In the genomic region with DNA sequence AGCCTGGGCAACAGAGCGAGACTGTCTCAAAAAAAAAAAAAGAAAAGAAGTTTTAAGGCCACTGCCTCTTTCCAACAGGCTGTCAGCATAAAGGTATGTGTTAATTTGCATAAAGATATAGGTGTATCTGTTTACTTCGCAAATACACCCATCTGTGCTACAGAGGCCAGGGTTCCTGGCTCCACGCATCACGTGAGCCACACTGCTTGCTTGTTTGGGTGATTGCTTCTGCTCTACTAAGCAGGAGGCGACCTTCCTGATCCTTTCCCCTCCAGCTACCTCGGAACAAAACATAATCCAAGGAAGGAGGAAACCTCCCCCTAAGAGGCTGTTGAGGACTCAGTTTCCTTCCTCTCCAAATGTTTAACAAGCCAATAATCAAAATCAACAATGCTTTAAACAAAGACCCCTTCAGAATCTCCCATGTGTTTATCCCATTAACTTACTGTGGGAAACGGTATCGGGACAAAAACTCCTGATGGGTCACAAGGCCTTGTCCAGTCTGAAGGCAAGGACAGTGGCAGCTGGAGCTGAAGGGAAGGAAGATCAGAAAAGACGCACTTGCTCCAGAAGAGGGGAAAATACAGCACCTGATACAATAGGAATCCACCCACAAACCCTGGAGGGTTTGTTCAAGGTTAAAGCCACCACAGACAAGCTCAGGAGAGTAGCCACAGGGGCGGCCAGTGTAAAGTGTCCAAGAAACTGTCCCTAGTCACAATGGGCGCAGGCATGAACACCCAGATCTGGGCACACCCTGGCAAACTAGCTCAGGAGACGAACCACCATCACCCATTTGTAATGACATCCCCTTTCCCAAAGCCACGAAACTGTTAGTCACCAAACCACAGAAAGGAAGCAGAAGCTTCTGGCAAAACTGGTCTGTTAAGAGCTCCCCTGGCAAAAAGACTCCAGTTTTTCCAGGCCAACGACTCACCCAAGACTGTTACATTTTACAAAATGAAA, we compare ENCODE assay signal across 1 cellular context.
TF ChIP-seq lines count a peak whose summit lies in the region.

No MANE protein-coding gene starts in this region.

TF ChIP-seq in HEK293, 187 proteins besides CTCF, POLR2A, EP300 and RAD21 (continued from another document):
- TF ChIP-seq, protein P1, sequence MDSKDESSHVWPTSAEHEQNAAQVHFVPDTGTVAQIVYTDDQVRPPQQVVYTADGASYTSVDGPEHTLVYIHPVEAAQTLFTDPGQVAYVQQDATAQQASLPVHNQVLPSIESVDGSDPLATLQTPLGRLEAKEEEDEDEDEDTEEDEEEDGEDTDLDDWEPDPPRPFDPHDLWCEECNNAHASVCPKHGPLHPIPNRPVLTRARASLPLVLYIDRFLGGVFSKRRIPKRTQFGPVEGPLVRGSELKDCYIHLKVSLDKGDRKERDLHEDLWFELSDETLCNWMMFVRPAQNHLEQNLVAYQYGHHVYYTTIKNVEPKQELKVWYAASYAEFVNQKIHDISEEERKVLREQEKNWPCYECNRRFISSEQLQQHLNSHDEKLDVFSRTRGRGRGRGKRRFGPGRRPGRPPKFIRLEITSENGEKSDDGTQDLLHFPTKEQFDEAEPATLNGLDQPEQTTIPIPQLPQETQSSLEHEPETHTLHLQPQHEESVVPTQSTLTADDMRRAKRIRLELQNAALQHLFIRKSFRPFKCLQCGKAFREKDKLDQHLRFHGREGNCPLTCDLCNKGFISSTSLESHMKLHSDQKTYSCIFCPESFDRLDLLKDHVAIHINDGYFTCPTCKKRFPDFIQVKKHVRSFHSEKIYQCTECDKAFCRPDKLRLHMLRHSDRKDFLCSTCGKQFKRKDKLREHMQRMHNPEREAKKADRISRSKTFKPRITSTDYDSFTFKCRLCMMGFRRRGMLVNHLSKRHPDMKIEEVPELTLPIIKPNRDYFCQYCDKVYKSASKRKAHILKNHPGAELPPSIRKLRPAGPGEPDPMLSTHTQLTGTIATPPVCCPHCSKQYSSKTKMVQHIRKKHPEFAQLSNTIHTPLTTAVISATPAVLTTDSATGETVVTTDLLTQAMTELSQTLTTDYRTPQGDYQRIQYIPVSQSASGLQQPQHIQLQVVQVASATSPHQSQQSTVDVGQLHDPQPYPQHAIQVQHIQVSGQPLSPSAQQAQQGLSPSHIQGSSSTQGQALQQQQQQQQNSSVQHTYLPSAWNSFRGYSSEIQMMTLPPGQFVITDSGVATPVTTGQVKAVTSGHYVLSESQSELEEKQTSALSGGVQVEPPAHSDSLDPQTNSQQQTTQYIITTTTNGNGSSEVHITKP (tag by site-specific recombination; IDR thresholded peaks at IDR 0.05) = no peak
- no peak for TF ChIP-seq ZBTB21 (tag by site-specific recombination; IDR thresholded peaks at IDR 0.05)
- no peak for TF ChIP-seq ZNF341 (tag by site-specific recombination; IDR thresholded peaks at IDR 0.05; ENCODE audit: low read depth)
- TF ChIP-seq YY1 (tag by site-specific recombination; IDR thresholded peaks at IDR 0.05) = no peak
